ENCODE assay signal across 22 cellular contexts in genomic region chr2:201974651-201975050, GRCh38.
"Had no signal": no experiment of that assay in that cellular context is flagged by ENCODE, and none has a peak within 500 bp of the region (broad histone marks: within the 10 kb centered on the region; RNA-seq: fewer than 3 reads in every experiment).

No MANE protein-coding gene starts in this region.

- H3K27ac Mint-ChIP-seq: activated CD4-positive, alpha-beta memory T cell treated with anti-CD3 and anti-CD28 coated beads, Interleukin-2, amount 10 ng/mL, durations not matched to agents 7 days and 5 days; activated CD4-positive, alpha-beta T cell treated with anti-CD3 and anti-CD28 coated beads for 36 hours; activated naive CD4-positive, alpha-beta T cell treated with anti-CD3 and anti-CD28 coated beads, Interleukin-2, amount 10 ng/mL, durations not matched to agents 7 days and 5 days; activated naive CD8-positive, alpha-beta T cell treated with anti-CD3 and anti-CD28 coated beads for 36 hours; activated T-cell treated with anti-CD3 and anti-CD28 coated beads, Interleukin-2, amount 50 U/mL, for 72 hours; activated T-helper 2 cell treated with anti-CD3 and anti-CD28 coated beads, Interferon-gamma antibody, Interleukin-2, Interleukin-4, amounts not matched to agents 10 μg/mL and 5 μg/mL and 100 μg/mL, durations not matched to agents 14 hours and 24 hours and 36 hours had no signal

- H3K9ac ChIP-seq: KMS-11 had no signal

- H3K4me3 ChIP-seq: MG63, Peyer's patch had no signal

- H3K36me3 Mint-ChIP-seq: activated naive CD4-positive, alpha-beta T cell treated with anti-CD3 and anti-CD28 coated beads, Interleukin-2, amount 10 ng/mL, durations not matched to agents 7 days and 5 days; activated naive CD8-positive, alpha-beta T cell treated with anti-CD3 and anti-CD28 coated beads for 36 hours had no signal

- H3K9me3 Mint-ChIP-seq: activated CD4-positive, alpha-beta memory T cell treated with anti-CD3 and anti-CD28 coated beads, Interleukin-2, amount 10 ng/mL, durations not matched to agents 7 days and 5 days; activated naive CD4-positive, alpha-beta T cell treated with anti-CD3 and anti-CD28 coated beads, Interleukin-2, amount 10 ng/mL, durations not matched to agents 7 days and 5 days; activated naive CD8-positive, alpha-beta T cell treated with anti-CD3 and anti-CD28 coated beads for 36 hours; activated T-cell treated with anti-CD3 and anti-CD28 coated beads, Interleukin-2, amount 50 U/mL, for 72 hours; activated T-helper 2 cell treated with anti-CD3 and anti-CD28 coated beads, Interferon-gamma antibody, Interleukin-2, Interleukin-4, amounts not matched to agents 10 μg/mL and 5 μg/mL and 100 μg/mL, durations not matched to agents 14 hours and 24 hours and 36 hours had no signal

- ATAC-seq: activated CD4-positive, alpha-beta T cell treated with anti-CD3 and anti-CD28 coated beads for 36 hours; activated T-cell treated with anti-CD3 and anti-CD28 coated beads, Interleukin-2, amount 50 U/mL, for 72 hours had no signal

- H3K36me3 ChIP-seq: MG63, Peyer's patch had no signal

- H3K4me3 Mint-ChIP-seq: activated CD4-positive, alpha-beta memory T cell treated with anti-CD3 and anti-CD28 coated beads, Interleukin-2, amount 10 ng/mL, durations not matched to agents 7 days and 5 days; activated CD4-positive, alpha-beta T cell treated with anti-CD3 and anti-CD28 coated beads for 36 hours; activated naive CD4-positive, alpha-beta T cell treated with anti-CD3 and anti-CD28 coated beads, Interleukin-2, amount 10 ng/mL, durations not matched to agents 7 days and 5 days; activated naive CD8-positive, alpha-beta T cell treated with anti-CD3 and anti-CD28 coated beads for 36 hours; activated T-cell treated with anti-CD3 and anti-CD28 coated beads, Interleukin-2, amount 50 U/mL, for 72 hours had no signal

- H3K27ac ChIP-seq: KMS-11, Peyer's patch, RWPE1, VCaP had no signal

- H3K4me1 Mint-ChIP-seq: activated CD4-positive, alpha-beta memory T cell treated with anti-CD3 and anti-CD28 coated beads, Interleukin-2, amount 10 ng/mL, durations not matched to agents 7 days and 5 days; activated CD4-positive, alpha-beta T cell treated with anti-CD3 and anti-CD28 coated beads for 36 hours; activated naive CD4-positive, alpha-beta T cell treated with anti-CD3 and anti-CD28 coated beads, Interleukin-2, amount 10 ng/mL, durations not matched to agents 7 days and 5 days; activated naive CD8-positive, alpha-beta T cell treated with anti-CD3 and anti-CD28 coated beads for 36 hours had no signal

- H3K9me3 ChIP-seq: MG63, Peyer's patch had no signal

- H3K4me2 ChIP-seq: KMS-11 had no signal

- DNase-seq: activated CD4-positive, alpha-beta memory T cell treated with anti-CD3 and anti-CD28 coated beads, Interleukin-2, amount 10 ng/mL, durations not matched to agents 7 days and 5 days; activated CD4-positive, alpha-beta T cell treated with anti-CD3 and anti-CD28 coated beads for 36 hours; activated CD4-positive, alpha-beta T cell treated with anti-CD3 and anti-CD28 coated beads, Interleukin-2, amount 50 U/mL, for 1 hour; activated gamma-delta T cell treated with Interleukin-2 at 50 U/mL for 16 hours; activated naive CD4-positive, alpha-beta T cell treated with anti-CD3 and anti-CD28 coated beads, Interleukin-2, amount 10 ng/mL, durations not matched to agents 7 days and 5 days; activated naive CD8-positive, alpha-beta T cell treated with anti-CD3 and anti-CD28 coated beads for 36 hours; activated T-cell treated with anti-CD3 and anti-CD28 coated beads, Interleukin-2, amount 50 U/mL, for 72 hours; anterior cingulate cortex; central memory CD4-positive, alpha-beta T cell; MG63; NCI-H1092 treated with DMSO at 0.1 percent for 48 hours; NCI-H1417 treated with DMSO at 0.1 percent for 48 hours; NCI-H1694; NCI-H2029; NCI-H524; Right ventricle myocardium superior; T-helper 2 cell had no signal

- H3K27me3 ChIP-seq: MG63, Peyer's patch had no signal
